Comparison of ENCODE assay signal across 15 cellular contexts in genomic region chr14:95235351-95235750, GRCh38.
"Had no signal": no experiment of that assay in that cellular context is flagged by ENCODE, and none has a peak within 500 bp of the region (broad histone marks: within the 10 kb centered on the region; RNA-seq: fewer than 3 reads in every experiment).

No MANE protein-coding gene starts in this region.

- H3K4me1 ChIP-seq: left lung had no signal

- H3K36me3 ChIP-seq: esophagus muscularis mucosa, heart left ventricle, left lung, neutrophil, right atrium auricular region had no signal

- H3K27ac ChIP-seq: left lung, neutrophil, WERI-Rb-1 had no signal

- DNase-seq: activated CD4-positive, alpha-beta T cell treated with anti-CD3 and anti-CD28 coated beads for 36 hours; activated CD8-positive, alpha-beta memory T cell treated with anti-CD3 and anti-CD28 coated beads, Interleukin-2, amount 50 U/mL, for 4 hours; activated CD8-positive, alpha-beta T cell treated with anti-CD3 and anti-CD28 coated beads for 36 hours; activated naive CD8-positive, alpha-beta T cell treated with anti-CD3 and anti-CD28 coated beads, Interleukin-2, amount 10 ng/mL, durations not matched to agents 7 days and 5 days; activated T-cell treated with anti-CD3 and anti-CD28 coated beads, Interleukin-2, amount 50 U/mL, for 72 hours; heart left ventricle; left lung; mesendoderm; posterior cingulate gyrus; small intestine; T1000; WERI-Rb-1 had no signal

- H3K27me3 ChIP-seq: esophagus muscularis mucosa, left lung, neutrophil, right atrium auricular region had no signal

- H3K4me3 ChIP-seq: esophagus muscularis mucosa, heart left ventricle, left lung, right atrium auricular region had no signal

- H3K9me3 ChIP-seq: esophagus muscularis mucosa, heart left ventricle, left lung, neutrophil, right atrium auricular region had no signal

- ATAC-seq: activated CD4-positive, alpha-beta T cell treated with anti-CD3 and anti-CD28 coated beads for 36 hours; activated CD8-positive, alpha-beta T cell treated with anti-CD3 and anti-CD28 coated beads for 36 hours; activated T-cell treated with anti-CD3 and anti-CD28 coated beads, Interleukin-2, amount 50 U/mL, for 72 hours; heart left ventricle had no signal
